16 cellular contexts compared by ENCODE assay signal in the genomic region with DNA sequence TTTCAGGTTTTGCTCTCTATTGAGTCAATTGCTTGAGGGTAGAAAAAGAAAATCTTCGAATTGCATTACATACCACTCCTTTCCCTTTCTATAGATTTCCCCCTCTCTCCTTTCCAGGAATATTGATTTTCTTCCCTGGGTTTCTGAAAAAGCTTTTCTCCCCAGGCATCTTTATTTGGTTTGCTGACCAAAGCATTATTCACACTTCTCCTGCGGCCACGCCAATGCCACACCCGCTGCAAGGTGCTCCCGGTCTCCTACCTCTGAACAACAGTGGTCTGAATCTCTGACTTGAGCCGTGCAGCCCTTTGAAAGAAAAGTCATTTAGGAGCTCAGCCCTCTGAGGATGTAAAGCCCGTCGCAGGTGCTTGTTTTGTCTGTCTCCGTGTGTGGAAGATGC.
DNase-seq lines count a peak whose midpoint lies in the region; ATAC-seq, FAIRE-seq and TF ChIP-seq lines count a peak whose summit lies in the region.
"Had no signal": no experiment of that assay in that cellular context is flagged by ENCODE, and none has a peak within 500 bp of the region (broad histone marks: within the 10 kb centered on the region; RNA-seq: fewer than 3 reads in every experiment).

No MANE protein-coding gene starts in this region.

- WGBS in HepG2 (ENCODE audit: low lambda C conversion rate), result 43% methylated on average over 8 of the region's 9 CpGs
- WGBS in right lobe of liver (ENCODE audit: insufficient coverage, low coverage, low lambda C conversion rate, missing lambda C conversion rate), result 89% methylated on average over 9 of the region's 9 CpGs
- 76% methylated on average over 9 of the region's 9 CpGs for WGBS in hepatocyte (ENCODE audit: low lambda C conversion rate, missing lambda C conversion rate)

- no peaks in the 10 kb centered on the region for H3K9me3 ChIP-seq in HepG2 (ENCODE audit: low read length)
- no peaks in the 10 kb centered on the region for H3K9me3 ChIP-seq in right lobe of liver
- no peaks in the 10 kb centered on the region for H3K9me3 ChIP-seq in PC-3 (ENCODE audit: low read length)
- H3K9me3 ChIP-seq in hepatocyte (ENCODE audit: low read depth), result no peaks in the 10 kb centered on the region
- H3K9me3 ChIP-seq: A549, BE2C had no signal

- H3F3A ChIP-seq in PC-3 (ENCODE audit: low read length, unreplicated experiment), result no peaks in the 10 kb centered on the region

- TF ChIP-seq CTCF in HepG2 (CRISPR knock-in tag; IDR thresholded peaks at IDR 0.05), result no peak
- no peak for TF ChIP-seq CTCF in right lobe of liver (IDR thresholded peaks at IDR 0.05)
- no peak for TF ChIP-seq CTCF in PC-3 (conservative IDR thresholded peaks at IDR 0.05; ENCODE audit: low read depth, low read length)
- no peak for TF ChIP-seq CTCF in hepatocyte (IDR thresholded peaks at IDR 0.05; ENCODE audit: poor library complexity)

- H3K4me2 ChIP-seq in HepG2 (ENCODE audit: low read depth, low read length) (no peak overlapping the region), PC-3 (ENCODE audit: low read length) (peak overlapping the region; percentile 84), hepatocyte (no peak overlapping the region)
- H3K4me2 ChIP-seq: A549 had no signal

- FAIRE-seq in HepG2 (lab: Jason Lieb, UNC), result no peak
- FAIRE-seq: A549, GM19239, H1 had no signal

- H2AFZ ChIP-seq in HepG2 (ENCODE audit: low read length) (no peak overlapping the region), PC-3 (ENCODE audit: low read length) (peak overlapping the region; percentile 58; the same call in 1 of the 2 replicates), hepatocyte (no peak overlapping the region)

- BruUV-seq in HepG2 (replicated peaks; lab: Mats Ljungman, UMichigan) (no TSS peak), PC-3 (replicated peaks; lab: Mats Ljungman, UMichigan) (no TSS peak)

- intact Hi-C loops in HepG2 (cut with micrococcal nuclease; ENCODE audit: unreplicated experiment), result no loop called here
- intact Hi-C loops in right lobe of liver (cut with DNase I), result no loop called here
- intact Hi-C loops in PC-3 (cut with micrococcal nuclease), result loop anchor here (5.0 kb wide), 1 partner anchor 77 kb away; no protein-coding TSS in a partner anchor

- H3K27ac ChIP-seq in HepG2 (ENCODE audit: extremely low read length, insufficient read depth, low read length) (no peak overlapping the region), right lobe of liver (peak overlapping the region in 1 of 3 donors; percentile 79), PC-3 (ENCODE audit: low read length) (peak overlapping the region; percentile 95), hepatocyte (peak overlapping the region; percentile 4)
- H3K27ac ChIP-seq: A549, HL-60 had no signal

- H3K9ac ChIP-seq in HepG2 (ENCODE audit: insufficient read depth, low read depth, low read length) (no peak overlapping the region), PC-3 (ENCODE audit: low read length) (peak overlapping the region; percentile 56)

- H3K4me3 ChIP-seq in HepG2 (replicated peaks in 1 of 3; ENCODE audit: insufficient read depth in 1 of 3, low read depth in 2 of 3, low read length in 3 of 3) (no peak overlapping the region), right lobe of liver (no peak overlapping the region), PC-3 (ENCODE audit: low read length) (peak overlapping the region; percentile 54; the same call in 1 of the 2 replicates), hepatocyte (no peak overlapping the region)
- H3K4me3 ChIP-seq: A549 had no signal

- no peak for ATAC-seq in HepG2
- no peak for ATAC-seq in right lobe of liver
- ATAC-seq in PC-3, result peak; percentile 73
- no peak for ATAC-seq in HG03045 (IDR thresholded peaks at IDR 0.05; ENCODE audit: unreplicated experiment)
- ATAC-seq: A549; CD8-positive, alpha-beta T cell had no signal

- H3K27me3 ChIP-seq in HepG2 (ENCODE audit: control insufficient read depth in 1 of 2, insufficient read depth in 2 of 2, low read length in 2 of 2), result no peaks in the 10 kb centered on the region; a peak in 1 of 5 replicates
- no peaks in the 10 kb centered on the region for H3K27me3 ChIP-seq in right lobe of liver
- no peaks in the 10 kb centered on the region for H3K27me3 ChIP-seq in PC-3 (ENCODE audit: low read length)
- no peaks in the 10 kb centered on the region for H3K27me3 ChIP-seq in hepatocyte
- H3K27me3 ChIP-seq: BE2C had no signal

- TF ChIP-seq EP300 in HepG2 (IDR thresholded peaks at IDR 0.05; ENCODE audit: low read depth in 2 of 2, low read length in 2 of 2), result no peak
- TF ChIP-seq EP300 in HepG2 (CRISPR knock-in tag; IDR thresholded peaks at IDR 0.05; ENCODE audit: borderline replicate concordance), result no peak

- in situ Hi-C loops in HepG2 (cut with HindIII; ENCODE audit: extremely low pct_ligation_motif_present, low pct_unique_long_range_greater_than_20kb), result no loop called here

- TF ChIP-seq POLR2A in HepG2 (IDR thresholded peaks at IDR 0.05; ENCODE audit: insufficient read depth in 1 of 2, low read depth in 2 of 2, low read length in 2 of 2) (no peak), right lobe of liver (IDR thresholded peaks at IDR 0.05) (no peak)

- H3K9me2 ChIP-seq in PC-3 (replicated peaks; ENCODE audit: low read length) (no peaks in the 10 kb centered on the region), hepatocyte (replicated peaks; ENCODE audit: insufficient read depth) (no peaks in the 10 kb centered on the region)

- DNase-seq in HepG2 (ENCODE audit: low spot score), result no peak
- DNase-seq in right lobe of liver, result no peak
- peak; percentile 83 for DNase-seq in PC-3
- no peak for DNase-seq in hepatocyte (ENCODE audit: low spot score)
- no peak for DNase-seq in RKO (ENCODE audit: low spot score)
- no peak for DNase-seq in activated effector memory CD4-positive, alpha-beta T cell treated with Interleukin-2 at 50 U/mL for 16 hours
- DNase-seq: BE2C; CD8-positive, alpha-beta T cell; DMS53; GF-D8; HCEC 1CT had no signal

- no peak for TF ChIP-seq RAD21 in HepG2 (CRISPR knock-in tag; IDR thresholded peaks at IDR 0.05)

- H3K4me1 ChIP-seq in HepG2 (ENCODE audit: insufficient read depth, low read length) (no peaks in the 10 kb centered on the region; the same call in 1 of the 2 replicates), right lobe of liver (peaks cover 0 to 24% (median 2%) of the 10 kb centered on the region in 4 donors), PC-3 (ENCODE audit: insufficient read depth, low read length) (peaks cover 30% of the 10 kb centered on the region), hepatocyte (ENCODE audit: insufficient read depth) (peaks cover 7% of the 10 kb centered on the region)
- H3K4me1 ChIP-seq: A549, BE2C had no signal

- H3K36me3 ChIP-seq in HepG2 (replicated peaks in 1 of 2; ENCODE audit: control insufficient read depth in 1 of 2, insufficient read depth in 2 of 2, low read length in 2 of 2) (no peaks in the 10 kb centered on the region), right lobe of liver (no peaks in the 10 kb centered on the region), PC-3 (ENCODE audit: low read depth, low read length) (no peaks in the 10 kb centered on the region), hepatocyte (replicated peaks; ENCODE audit: insufficient read depth, low read depth) (no peaks in the 10 kb centered on the region)
- H3K36me3 ChIP-seq: BE2C had no signal

- H3K79me2 ChIP-seq in HepG2 (ENCODE audit: insufficient read depth, low read length) (no peaks in the 10 kb centered on the region), PC-3 (ENCODE audit: low read length) (no peaks in the 10 kb centered on the region), hepatocyte (no peaks in the 10 kb centered on the region)

- CTCF ChIA-PET in HepG2 (lab: Yijun Ruan, JAX; ENCODE audit: low intra/inter-chr PET ratio, low total read pairs) (no interaction called here), PC-3 (lab: Charles Lee) (no interaction called here)

- POLR2A ChIA-PET in HepG2 (lab: Yijun Ruan, JAX), result no interaction called here
- POLR2A ChIA-PET in PC-3 (lab: Charles Lee; ENCODE audit: unreplicated experiment), result no interaction called here

- no peaks in the 10 kb centered on the region for H4K20me1 ChIP-seq in HepG2 (ENCODE audit: insufficient read depth, low read length)
- no peaks in the 10 kb centered on the region for H4K20me1 ChIP-seq in PC-3 (ENCODE audit: low read length)
- no peaks in the 10 kb centered on the region for H4K20me1 ChIP-seq in hepatocyte (ENCODE audit: insufficient read depth, poor library complexity, severe bottlenecking)

TF ChIP-seq in HepG2, 621 proteins besides CTCF, POLR2A, EP300 and RAD21 (continues in another document):
- 0 out of 2 replicates have a peak, but pooled peaks have one; percentile 34 for TF ChIP-seq BCL6 (CRISPR knock-in tag; IDR thresholded peaks at IDR 0.05)
- TF ChIP-seq MAFK (conservative IDR thresholded peaks at IDR 0.05 in 1 of 2, IDR thresholded peaks at IDR 0.05 in 1 of 2; ENCODE audit: low read length in 2 of 2), result peak; percentile 24 to 59; a peak in 3 of 4 replicates
- TF ChIP-seq MAFF (IDR thresholded peaks at IDR 0.05; ENCODE audit: low read depth, low read length), result 0 out of 2 replicates have a peak, but pooled peaks have one; percentile 6
- TF ChIP-seq, protein P1, sequence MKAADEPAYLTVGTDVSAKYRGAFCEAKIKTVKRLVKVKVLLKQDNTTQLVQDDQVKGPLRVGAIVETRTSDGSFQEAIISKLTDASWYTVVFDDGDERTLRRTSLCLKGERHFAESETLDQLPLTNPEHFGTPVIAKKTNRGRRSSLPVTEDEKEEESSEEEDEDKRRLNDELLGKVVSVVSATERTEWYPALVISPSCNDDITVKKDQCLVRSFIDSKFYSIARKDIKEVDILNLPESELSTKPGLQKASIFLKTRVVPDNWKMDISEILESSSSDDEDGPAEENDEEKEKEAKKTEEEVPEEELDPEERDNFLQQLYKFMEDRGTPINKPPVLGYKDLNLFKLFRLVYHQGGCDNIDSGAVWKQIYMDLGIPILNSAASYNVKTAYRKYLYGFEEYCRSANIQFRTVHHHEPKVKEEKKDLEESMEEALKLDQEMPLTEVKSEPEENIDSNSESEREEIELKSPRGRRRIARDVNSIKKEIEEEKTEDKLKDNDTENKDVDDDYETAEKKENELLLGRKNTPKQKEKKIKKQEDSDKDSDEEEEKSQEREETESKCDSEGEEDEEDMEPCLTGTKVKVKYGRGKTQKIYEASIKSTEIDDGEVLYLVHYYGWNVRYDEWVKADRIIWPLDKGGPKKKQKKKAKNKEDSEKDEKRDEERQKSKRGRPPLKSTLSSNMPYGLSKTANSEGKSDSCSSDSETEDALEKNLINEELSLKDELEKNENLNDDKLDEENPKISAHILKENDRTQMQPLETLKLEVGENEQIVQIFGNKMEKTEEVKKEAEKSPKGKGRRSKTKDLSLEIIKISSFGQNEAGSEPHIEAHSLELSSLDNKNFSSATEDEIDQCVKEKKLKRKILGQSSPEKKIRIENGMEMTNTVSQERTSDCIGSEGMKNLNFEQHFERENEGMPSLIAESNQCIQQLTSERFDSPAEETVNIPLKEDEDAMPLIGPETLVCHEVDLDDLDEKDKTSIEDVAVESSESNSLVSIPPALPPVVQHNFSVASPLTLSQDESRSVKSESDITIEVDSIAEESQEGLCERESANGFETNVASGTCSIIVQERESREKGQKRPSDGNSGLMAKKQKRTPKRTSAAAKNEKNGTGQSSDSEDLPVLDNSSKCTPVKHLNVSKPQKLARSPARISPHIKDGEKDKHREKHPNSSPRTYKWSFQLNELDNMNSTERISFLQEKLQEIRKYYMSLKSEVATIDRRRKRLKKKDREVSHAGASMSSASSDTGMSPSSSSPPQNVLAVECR (CRISPR knock-in tag; IDR thresholded peaks at IDR 0.05; ENCODE audit: borderline replicate concordance), result no peak
